Comparison of ENCODE assay signal across 8 cellular contexts in genomic region chr7:7321681-7322080, GRCh38.
A peak's percentile ranks its signal among the peaks of the same experiment; 100 is the strongest.
DNase-seq lines count a peak whose midpoint lies in the region; ATAC-seq, FAIRE-seq and TF ChIP-seq lines count a peak whose summit lies in the region.
"Had no signal": no experiment of that assay in that cellular context is flagged by ENCODE, and none has a peak within 500 bp of the region (broad histone marks: within the 10 kb centered on the region; RNA-seq: fewer than 3 reads in every experiment).

No MANE protein-coding gene starts in this region.

- H3K36me3 ChIP-seq in K562 (ENCODE audit: control insufficient read depth, insufficient read depth, low read length) (no peaks in the 10 kb centered on the region), stomach (no peaks in the 10 kb centered on the region), H7 (replicated peaks; ENCODE audit: control insufficient read depth, insufficient read depth, low read length) (no peaks in the 10 kb centered on the region)

- DNase-seq in K562 (ENCODE audit: extremely low read depth in 1 of 4, low spot score in 3 of 4) (no peak), stomach (peak; percentile 34), H7 (no peak), cerebellar cortex (ENCODE audit: low spot score) (no peak)
- no peak for DNase-seq in stimulated activated naive CD8-positive, alpha-beta T cell treated with anti-CD3 and anti-CD28 coated beads, Interleukin-15, amount 100 ng/mL, for 72 hours
- DNase-seq: NCI-H1417 treated with DMSO at 0.1 percent for 48 hours had no signal

- in situ Hi-C loops in K562 (cut with MboI): loop anchor here (25.0 kb wide), 1 partner anchor 359 kb away; no protein-coding TSS in a partner anchor

- no peak overlapping the region; the same call in 1 of the 2 replicates for H2AFZ ChIP-seq in K562 (ENCODE audit: low read depth, low read length)

- POLR2A ChIA-PET in K562 (lab: Yijun Ruan, JAX): interaction anchor here (0.7 kb wide), 1 partner anchor 38 kb away, joined by 3 read pairs; no protein-coding TSS in a partner anchor

- H3K4me3 Mint-ChIP-seq in stimulated activated naive CD8-positive, alpha-beta T cell treated with anti-CD3 and anti-CD28 coated beads, Interleukin-15, amount 100 ng/mL, for 72 hours: no peak overlapping the region

- H3K4me2 ChIP-seq in K562 (ENCODE audit: insufficient read depth, low read length): no peak overlapping the region

- CTCF ChIA-PET in K562 (lab: Yijun Ruan, JAX; ENCODE audit: low intra/inter-chr PET ratio): no interaction called here

- no peak overlapping the region for H3K27ac Mint-ChIP-seq in stimulated activated naive CD8-positive, alpha-beta T cell treated with anti-CD3 and anti-CD28 coated beads, Interleukin-15, amount 100 ng/mL, for 72 hours

- BruUV-seq in K562 (replicated peaks; lab: Mats Ljungman, UMichigan): no TSS peak

- H3K9ac ChIP-seq in K562 (ENCODE audit: insufficient read depth in 1 of 2, low read depth in 2 of 2, low read length in 2 of 2): no peak overlapping the region

- H3K4me1 ChIP-seq in K562 (replicated peaks in 1 of 2; ENCODE audit: control insufficient read depth in 2 of 2, insufficient read depth in 2 of 2, low read length in 2 of 2): no peaks in the 10 kb centered on the region; a peak in 1 of 5 replicates
- peaks cover 0 to 6% (median 3%) of the 10 kb centered on the region in 4 donors for H3K4me1 ChIP-seq in stomach

- H4K20me1 ChIP-seq in K562 (replicated peaks; ENCODE audit: control insufficient read depth, insufficient read depth, low read length): no peaks in the 10 kb centered on the region

- H3K27me3 ChIP-seq in K562 (ENCODE audit: control insufficient read depth in 2 of 2, insufficient read depth in 2 of 2, low read length in 2 of 2) (peaks cover 0 to 4% of the 10 kb centered on the region in 2 experiments; a peak in 1 of 5 replicates), stomach (no peaks in the 10 kb centered on the region), H7 (ENCODE audit: control insufficient read depth, insufficient read depth, low read length) (no peaks in the 10 kb centered on the region)

- no peak for TF ChIP-seq POLR2A in K562 (conservative IDR thresholded peaks at IDR 0.05)
- TF ChIP-seq POLR2A in stomach (IDR thresholded peaks at IDR 0.05): no peak

- TF ChIP-seq EP300 in K562 (IDR thresholded peaks at IDR 0.05; ENCODE audit: low read length) (no peak), stomach (IDR thresholded peaks at IDR 0.05) (no peak)

- no peaks in the 10 kb centered on the region for H3K4me1 Mint-ChIP-seq in stimulated activated naive CD8-positive, alpha-beta T cell treated with anti-CD3 and anti-CD28 coated beads, Interleukin-15, amount 100 ng/mL, for 72 hours

- no peaks in the 10 kb centered on the region for H3K9me3 Mint-ChIP-seq in stimulated activated naive CD8-positive, alpha-beta T cell treated with anti-CD3 and anti-CD28 coated beads, Interleukin-15, amount 100 ng/mL, for 72 hours

- no peak for TF ChIP-seq RAD21 in K562 (CRISPR knock-in tag; conservative IDR thresholded peaks at IDR 0.05 in 1 of 2, IDR thresholded peaks at IDR 0.05 in 1 of 2)

- intact Hi-C loops in K562 (cut with micrococcal nuclease) (no loop called here), stomach (cut with DNase I; ENCODE audit: low total_unique reads) (no loop called here)

- H3K4me3 ChIP-seq in K562 (no peak overlapping the region), stomach (no peak overlapping the region), H7 (ENCODE audit: insufficient read depth, low read depth, low read length) (no peak overlapping the region)

- no peak for FAIRE-seq in K562 (lab: Jason Lieb, UNC)

- ATAC-seq in GM19438 (IDR thresholded peaks at IDR 0.05; ENCODE audit: low read depth, unreplicated experiment) (peak; percentile 89), HG03280 (IDR thresholded peaks at IDR 0.05; ENCODE audit: unreplicated experiment) (peak; percentile 87), K562 (peak; percentile 34)
- ATAC-seq in stimulated activated naive CD8-positive, alpha-beta T cell treated with anti-CD3 and anti-CD28 coated beads, Interleukin-15, amount 100 ng/mL, for 72 hours: no peak

- TF ChIP-seq CTCF in K562 (IDR thresholded peaks at IDR 0.05 in 2 of 3, conservative IDR thresholded peaks at IDR 0.05 in 1 of 3; ENCODE audit: insufficient read depth in 2 of 3, low read depth in 1 of 3, low read length in 3 of 3) (no peak), stomach (IDR thresholded peaks at IDR 0.05) (no peak)

- H3K27me3 Mint-ChIP-seq in stimulated activated naive CD8-positive, alpha-beta T cell treated with anti-CD3 and anti-CD28 coated beads, Interleukin-15, amount 100 ng/mL, for 72 hours: no peaks in the 10 kb centered on the region

- H3K27ac ChIP-seq in K562 (ENCODE audit: extremely low read depth, low read depth, low read length) (no peak overlapping the region), stomach (peak overlapping the region in 1 of 5 donors; percentile 27)

- no peaks in the 10 kb centered on the region for H3K79me2 ChIP-seq in K562 (ENCODE audit: control insufficient read depth, insufficient read depth, low read length)

- WGBS in K562 (ENCODE audit: insufficient coverage, low coverage, missing lambda C conversion rate): 7% methylated on average over 5 of the region's 5 CpGs
- WGBS in stomach, 5 donors: 31 to 62% (median 51%) methylated on average over 5 of the region's 5 CpGs

- no peaks in the 10 kb centered on the region for H3K9me1 ChIP-seq in K562 (ENCODE audit: control insufficient read depth, insufficient read depth, low read length)

- H3K9me3 ChIP-seq in K562 (replicated peaks; ENCODE audit: control insufficient read depth, insufficient read depth, low read depth, low read length) (no peaks in the 10 kb centered on the region), stomach (no peaks in the 10 kb centered on the region)

TF ChIP-seq in K562, 482 proteins besides CTCF, POLR2A, EP300 and RAD21 (continues in another document):
- TF ChIP-seq ZNF609 (CRISPR knock-in tag; IDR thresholded peaks at IDR 0.05; ENCODE audit: borderline replicate concordance): no peak
- no peak for TF ChIP-seq SNIP1 (IDR thresholded peaks at IDR 0.05; ENCODE audit: low read depth)
- TF ChIP-seq HCFC1 (IDR thresholded peaks at IDR 0.05; ENCODE audit: low read depth, low read length): no peak
- TF ChIP-seq ZNF212 (CRISPR knock-in tag; IDR thresholded peaks at IDR 0.05): no peak
- TF ChIP-seq ZNF511 (CRISPR knock-in tag; IDR thresholded peaks at IDR 0.05): no peak
- TF ChIP-seq CCAR2 (IDR thresholded peaks at IDR 0.05; ENCODE audit: low read depth, low read length): no peak
- no peak for TF ChIP-seq PRMT5 (CRISPR knock-in tag; IDR thresholded peaks at IDR 0.05)
- no peak for TF ChIP-seq THRB (CRISPR knock-in tag; conservative IDR thresholded peaks at IDR 0.05)
